ENCODE assay signal across 8 cellular contexts in genomic region chr3:13884851-13885703, GRCh38. TPM values are rescaled to one million over a fixed set of nuclear protein-coding genes. Genes with fewer than 3 reads are reported as not detected.
DNase-seq lines count a peak whose midpoint lies in the region; ATAC-seq and TF ChIP-seq lines count a peak whose summit lies in the region.

No MANE protein-coding gene starts in this region.

- DNase-seq in NK-92 treated with Interleukin-12 subunit alpha and Interleukin-12 subunit beta, amount 100 ng/mL, for 24 hours (lab: John Stamatoyannopoulos, UW): peak; percentile 5
- DNase-seq in NK-92 (lab: John Stamatoyannopoulos, UW; ENCODE audit: unreplicated experiment) (no peak), HPDE6-E6E7 (ENCODE audit: extremely low spot score) (peak; percentile 11), astrocyte of the spinal cord (ENCODE audit: low read depth, low spot score) (no peak), lung (ENCODE audit: low spot score) (peak; percentile 53), upper lobe of left lung (peak in 1 of 2 donors; percentile 57)

- WGBS in lung, 2 donors: 33% methylated on average over 7 of the region's 7 CpGs
- 26 to 30% methylated on average over 7 of the region's 7 CpGs for WGBS in upper lobe of left lung, 2 donors

- TF ChIP-seq POLR2A in upper lobe of left lung (IDR thresholded peaks at IDR 0.05): no peak

- H3K27me3 ChIP-seq in SU-DHL-6 (ENCODE audit: low read length) (no peaks in the 10 kb centered on the region), lung (ENCODE audit: control insufficient read depth, insufficient read depth) (no peaks in the 10 kb centered on the region), upper lobe of left lung (peaks cover 0 to 10% (median 6%) of the 10 kb centered on the region in 4 donors)

- H3K4me3 ChIP-seq in SU-DHL-6 (ENCODE audit: insufficient read depth, low read length, poor library complexity, severe bottlenecking) (no peak overlapping the region), astrocyte of the spinal cord (ENCODE audit: low read depth, low read length) (no peak overlapping the region), lung (no peak overlapping the region), upper lobe of left lung (no peak overlapping the region)

- no peak for TF ChIP-seq EP300 in upper lobe of left lung (IDR thresholded peaks at IDR 0.05)

- H3K79me2 ChIP-seq in SU-DHL-6 (ENCODE audit: insufficient read depth, low read length): no peaks in the 10 kb centered on the region

- no peak overlapping the region for H3K9ac ChIP-seq in SU-DHL-6 (ENCODE audit: low read length)

- H2AFZ ChIP-seq in SU-DHL-6 (ENCODE audit: low read depth, low read length, severe bottlenecking): no peak overlapping the region

- no peak overlapping the region for H3K4me2 ChIP-seq in SU-DHL-6 (ENCODE audit: low read depth, low read length, poor library complexity, severe bottlenecking)

- no peaks in the 10 kb centered on the region for H3K9me3 ChIP-seq in SU-DHL-6 (ENCODE audit: insufficient read depth, low read length)
- H3K9me3 ChIP-seq in lung (ENCODE audit: control insufficient read depth in 2 of 2, insufficient read depth in 1 of 2, low read length in 1 of 2): peaks cover 0 to 3% of the 10 kb centered on the region in 2 donors
- H3K9me3 ChIP-seq in upper lobe of left lung: no peaks in the 10 kb centered on the region

- peak; percentile 85 for TF ChIP-seq CTCF in SU-DHL-6 (IDR thresholded peaks at IDR 0.05; ENCODE audit: insufficient read depth, low read length, poor library complexity, severe bottlenecking)
- TF ChIP-seq CTCF in astrocyte of the spinal cord (IDR thresholded peaks at IDR 0.05; ENCODE audit: low read depth, low read length): peak; percentile 54
- peak; percentile 43 for TF ChIP-seq CTCF in lung (IDR thresholded peaks at IDR 0.05; ENCODE audit: control extremely low read depth, extremely low read depth)
- peak; percentile 43 to 71 (median 58) for TF ChIP-seq CTCF in upper lobe of left lung (IDR thresholded peaks at IDR 0.05)

- no peaks in the 10 kb centered on the region for H4K20me1 ChIP-seq in SU-DHL-6 (ENCODE audit: low read depth, low read length)

- H3F3A ChIP-seq in SU-DHL-6 (ENCODE audit: insufficient read depth): no peaks in the 10 kb centered on the region

- no peaks in the 10 kb centered on the region for H3K9me2 ChIP-seq in SU-DHL-6 (replicated peaks; ENCODE audit: insufficient read depth, low read length)

- no peak overlapping the region for H3K27ac ChIP-seq in SU-DHL-6 (ENCODE audit: low read depth, low read length)
- no peak overlapping the region for H3K27ac ChIP-seq in lung (ENCODE audit: low read depth in 1 of 2, low read length in 1 of 2)
- H3K27ac ChIP-seq in upper lobe of left lung: no peak overlapping the region

- ATAC-seq in lung (ENCODE audit: insufficient read depth, low FRiP score) (no peak), upper lobe of left lung (ENCODE audit: low FRiP score in 2 of 2) (peak in 1 of 2 donors; percentile 64), HG02798 (IDR thresholded peaks at IDR 0.05; ENCODE audit: poor library complexity, unreplicated experiment) (no peak)

- H3K36me3 ChIP-seq in SU-DHL-6 (ENCODE audit: low read length): no peaks in the 10 kb centered on the region
- H3K36me3 ChIP-seq in lung (ENCODE audit: control insufficient read depth in 2 of 2, insufficient read depth in 2 of 2, low read length in 2 of 2): no peaks in the 10 kb centered on the region
- no peaks in the 10 kb centered on the region for H3K36me3 ChIP-seq in upper lobe of left lung

- H3K4me1 ChIP-seq in lung (ENCODE audit: control insufficient read depth in 2 of 2, insufficient read depth in 2 of 2, low read length in 2 of 2) (no peaks in the 10 kb centered on the region), upper lobe of left lung (peaks cover 6 to 10% (median 9%) of the 10 kb centered on the region in 4 donors)

- in situ Hi-C loops in astrocyte of the spinal cord (cut with HindIII; ENCODE audit: low sequenced_read_pairs): no loop called here

RNA-seq across cellular contexts. Expression of gene WNT7A, which starts 5.2 kb away (rescaled TPM):
- 1 to 10 TPM; 2.0 to 4.8 TPM for total RNA-seq in lung
- 1 to 10 TPM; 1.7 to 2.0 TPM for polyA plus RNA-seq in lung
- total RNA-seq in upper lobe of left lung: 10 to 100 TPM in 1 of 6 donors, 1 to 10 TPM in 5; 1.0 to 12.2 (median 6.8) TPM

Comparison
In these comparisons a context has a peak if more than half of its experiments do, and no peak if none do; other contexts are left out.
1. DNase-seq: peak in NK-92 treated with Interleukin-12 subunit alpha and Interleukin-12 subunit beta, amount 100 ng/mL, for 24 hours (single experiment), HPDE6-E6E7 (single experiment) and lung (single experiment); none in NK-92 (single experiment) and astrocyte of the spinal cord (single experiment).
2. Peak in every context shown above with its lines, with median percentiles within 50 percentile points of each other: CTCF ChIP-seq.